ENCODE assay signal across 9 cellular contexts in the genomic region with DNA sequence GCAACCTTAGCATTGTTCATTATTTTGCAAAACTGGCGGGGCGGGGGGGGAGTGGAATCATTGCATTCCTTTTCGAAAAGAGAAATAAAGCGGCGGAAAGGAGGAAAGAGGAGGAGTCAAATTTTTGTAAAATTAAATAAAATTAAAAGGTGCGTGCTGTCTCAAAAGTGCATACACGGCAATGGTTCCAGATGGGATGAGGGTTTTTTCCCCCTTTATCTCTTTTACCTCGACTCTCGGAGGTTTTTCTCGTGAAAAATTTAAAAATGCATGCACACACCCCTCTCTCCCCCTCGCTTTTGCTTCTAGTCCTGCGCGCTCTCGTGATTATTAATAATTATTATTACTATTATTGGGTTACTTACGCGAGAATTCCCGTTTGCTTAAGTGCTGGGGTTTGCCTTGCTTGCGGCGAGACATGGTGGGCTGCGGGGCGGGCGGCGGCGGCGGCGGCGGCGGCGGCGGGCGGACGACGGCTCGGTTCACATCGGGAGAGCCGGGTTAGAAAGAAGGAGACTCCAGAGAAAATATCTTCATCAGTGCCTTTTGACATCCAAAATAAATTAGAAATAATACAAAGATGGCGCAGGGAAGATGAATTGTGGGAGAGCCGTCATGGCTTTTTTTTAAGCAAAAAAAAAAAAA. TPM values are rescaled to one million over a fixed set of nuclear protein-coding genes. Genes with fewer than 3 reads are reported as not detected.
DNase-seq lines count a peak whose midpoint lies in the region; ATAC-seq lines count a peak whose summit lies in the region.
"Had no signal": no experiment of that assay in that cellular context is flagged by ENCODE, and none has a peak within 500 bp of the region (broad histone marks: within the 10 kb centered on the region; RNA-seq: fewer than 3 reads in every experiment).

No MANE protein-coding gene starts in this region.

- peaks cover 15% of the 10 kb centered on the region for H3K4me1 ChIP-seq in iPS-18a (ENCODE audit: control insufficient read depth, low read depth, low read length)

- peaks cover 27% of the 10 kb centered on the region for H3K4me1 Mint-ChIP-seq in T-helper 2 cell treated with Interferon-gamma antibody and Interleukin-4, amounts not matched to agents 5 μg/mL and 100 μg/mL, for 36 hours (ENCODE audit: low read depth)
- H3K4me1 Mint-ChIP-seq in activated T-helper 17 cell treated with anti-CD3 and anti-CD28 coated beads, Interleukin-2, amount 50 U/mL, for 72 hours: peaks cover 14% of the 10 kb centered on the region
- H3K4me1 Mint-ChIP-seq in stimulated activated naive B cell treated with anti-CD40 and anti-IgM and Interleukin-4, amounts not matched to agents 10 μg/mL and 1 μg/mL and 100 μg/mL, for 72 hours: peaks cover 9 to 25% of the 10 kb centered on the region in 2 donors

- peak overlapping the region; percentile 90 for H3K4me3 ChIP-seq in iPS-18a (ENCODE audit: low read length)

- H3K9me3 ChIP-seq in iPS-18a (ENCODE audit: control insufficient read depth, low read depth, low read length): no peaks in the 10 kb centered on the region

- no peak overlapping the region for H3K27ac Mint-ChIP-seq in T-helper 2 cell treated with Interferon-gamma antibody and Interleukin-4, amounts not matched to agents 5 μg/mL and 100 μg/mL, for 36 hours
- no peak overlapping the region for H3K27ac Mint-ChIP-seq in activated T-helper 17 cell treated with anti-CD3 and anti-CD28 coated beads, Interleukin-2, amount 50 U/mL, for 72 hours
- peak overlapping the region; percentile 94 for H3K27ac Mint-ChIP-seq in stimulated activated naive B cell treated with anti-CD40 and anti-IgM and Interleukin-4, amounts not matched to agents 10 μg/mL and 1 μg/mL and 100 μg/mL, for 72 hours

- H3K9me3 Mint-ChIP-seq in T-helper 2 cell treated with Interferon-gamma antibody and Interleukin-4, amounts not matched to agents 5 μg/mL and 100 μg/mL, for 36 hours: no peaks in the 10 kb centered on the region
- H3K9me3 Mint-ChIP-seq in activated T-helper 17 cell treated with anti-CD3 and anti-CD28 coated beads, Interleukin-2, amount 50 U/mL, for 72 hours: no peaks in the 10 kb centered on the region
- no peaks in the 10 kb centered on the region for H3K9me3 Mint-ChIP-seq in stimulated activated naive B cell treated with anti-CD40 and anti-IgM and Interleukin-4, amounts not matched to agents 10 μg/mL and 1 μg/mL and 100 μg/mL, for 72 hours

- H3K36me3 ChIP-seq in iPS-18a (ENCODE audit: control insufficient read depth, low read depth, low read length): no peaks in the 10 kb centered on the region

- no peak for DNase-seq in T-helper 2 cell treated with Interferon-gamma antibody and Interleukin-4, amounts not matched to agents 5 μg/mL and 100 μg/mL, for 36 hours (ENCODE audit: low spot score)
- DNase-seq in T-helper 2 cell: no peak
- no peak for DNase-seq in stimulated activated naive B cell treated with anti-CD40 and anti-IgM and Interleukin-4, amounts not matched to agents 10 μg/mL and 1 μg/mL and 100 μg/mL, for 72 hours
- DNase-seq in pons (ENCODE audit: low spot score): no peak
- DNase-seq in ecto neural progenitor cell (ENCODE audit: low spot score): no peak
- DNase-seq: effector CD4-positive, alpha-beta T cell had no signal

- ATAC-seq in activated T-helper 17 cell treated with anti-CD3 and anti-CD28 coated beads, Interleukin-2, amount 50 U/mL, for 72 hours (replicated peaks): no peak
- ATAC-seq in stimulated activated naive B cell treated with anti-CD40 and anti-IgM and Interleukin-4, amounts not matched to agents 10 μg/mL and 1 μg/mL and 100 μg/mL, for 72 hours (replicated peaks): no peak
- no peak for ATAC-seq in HG02763 (IDR thresholded peaks at IDR 0.05; ENCODE audit: unreplicated experiment)

- H3K27ac ChIP-seq in iPS-18a (ENCODE audit: low read length): no peak overlapping the region

- no peaks in the 10 kb centered on the region for H3K36me3 Mint-ChIP-seq in T-helper 2 cell treated with Interferon-gamma antibody and Interleukin-4, amounts not matched to agents 5 μg/mL and 100 μg/mL, for 36 hours (ENCODE audit: low read depth)
- peaks cover 6% of the 10 kb centered on the region for H3K36me3 Mint-ChIP-seq in activated T-helper 17 cell treated with anti-CD3 and anti-CD28 coated beads, Interleukin-2, amount 50 U/mL, for 72 hours (ENCODE audit: low read depth)
- peaks cover 21 to 30% of the 10 kb centered on the region in 2 donors for H3K36me3 Mint-ChIP-seq in stimulated activated naive B cell treated with anti-CD40 and anti-IgM and Interleukin-4, amounts not matched to agents 10 μg/mL and 1 μg/mL and 100 μg/mL, for 72 hours

- H3K4me3 Mint-ChIP-seq in T-helper 2 cell treated with Interferon-gamma antibody and Interleukin-4, amounts not matched to agents 5 μg/mL and 100 μg/mL, for 36 hours: peak overlapping the region; percentile 21
- H3K4me3 Mint-ChIP-seq in activated T-helper 17 cell treated with anti-CD3 and anti-CD28 coated beads, Interleukin-2, amount 50 U/mL, for 72 hours: peak overlapping the region; percentile 74
- peak overlapping the region; percentile 90 to 94 for H3K4me3 Mint-ChIP-seq in stimulated activated naive B cell treated with anti-CD40 and anti-IgM and Interleukin-4, amounts not matched to agents 10 μg/mL and 1 μg/mL and 100 μg/mL, for 72 hours

- H3K27me3 ChIP-seq in iPS-18a (ENCODE audit: control insufficient read depth, insufficient read depth, low read length): peaks cover 20% of the 10 kb centered on the region

- H3K9ac ChIP-seq in iPS-18a (ENCODE audit: low read length): peak overlapping the region; percentile 97

- peaks cover 77% of the 10 kb centered on the region for H3K27me3 Mint-ChIP-seq in T-helper 2 cell treated with Interferon-gamma antibody and Interleukin-4, amounts not matched to agents 5 μg/mL and 100 μg/mL, for 36 hours (ENCODE audit: low read depth)
- peaks cover 45% of the 10 kb centered on the region for H3K27me3 Mint-ChIP-seq in activated T-helper 17 cell treated with anti-CD3 and anti-CD28 coated beads, Interleukin-2, amount 50 U/mL, for 72 hours
- no peaks in the 10 kb centered on the region for H3K27me3 Mint-ChIP-seq in stimulated activated naive B cell treated with anti-CD40 and anti-IgM and Interleukin-4, amounts not matched to agents 10 μg/mL and 1 μg/mL and 100 μg/mL, for 72 hours

RNA-seq across cellular contexts. Expression of a gene that starts 0.5 kb away (rescaled TPM):
- under 1 TPM in 1 of 2 donors, not detected in 1; 0.90 TPM for total RNA-seq in activated T-helper 17 cell treated with anti-CD3 and anti-CD28 coated beads, Interleukin-2, amount 50 U/mL, for 72 hours

Comparison
In these comparisons a context has a peak if more than half of its experiments do, and no peak if none do; other contexts are left out.
1. H3K4me3 Mint-ChIP-seq: peak in every context shown above with its lines; median percentile 92 in stimulated activated naive B cell treated with anti-CD40 and anti-IgM and Interleukin-4, amounts not matched to agents 10 μg/mL and 1 μg/mL and 100 μg/mL, for 72 hours; 74 in activated T-helper 17 cell treated with anti-CD3 and anti-CD28 coated beads, Interleukin-2, amount 50 U/mL, for 72 hours; 21 in T-helper 2 cell treated with Interferon-gamma antibody and Interleukin-4, amounts not matched to agents 5 μg/mL and 100 μg/mL, for 36 hours.